In genomic region chr18:21600526-21601410, GRCh38 we compare ENCODE assay signal across 8 cellular contexts. TPM values are rescaled to one million over a fixed set of nuclear protein-coding genes. Genes with fewer than 3 reads are reported as not detected.
DNase-seq lines count a peak whose midpoint lies in the region; TF ChIP-seq lines count a peak whose summit lies in the region.

A gene with protein sequence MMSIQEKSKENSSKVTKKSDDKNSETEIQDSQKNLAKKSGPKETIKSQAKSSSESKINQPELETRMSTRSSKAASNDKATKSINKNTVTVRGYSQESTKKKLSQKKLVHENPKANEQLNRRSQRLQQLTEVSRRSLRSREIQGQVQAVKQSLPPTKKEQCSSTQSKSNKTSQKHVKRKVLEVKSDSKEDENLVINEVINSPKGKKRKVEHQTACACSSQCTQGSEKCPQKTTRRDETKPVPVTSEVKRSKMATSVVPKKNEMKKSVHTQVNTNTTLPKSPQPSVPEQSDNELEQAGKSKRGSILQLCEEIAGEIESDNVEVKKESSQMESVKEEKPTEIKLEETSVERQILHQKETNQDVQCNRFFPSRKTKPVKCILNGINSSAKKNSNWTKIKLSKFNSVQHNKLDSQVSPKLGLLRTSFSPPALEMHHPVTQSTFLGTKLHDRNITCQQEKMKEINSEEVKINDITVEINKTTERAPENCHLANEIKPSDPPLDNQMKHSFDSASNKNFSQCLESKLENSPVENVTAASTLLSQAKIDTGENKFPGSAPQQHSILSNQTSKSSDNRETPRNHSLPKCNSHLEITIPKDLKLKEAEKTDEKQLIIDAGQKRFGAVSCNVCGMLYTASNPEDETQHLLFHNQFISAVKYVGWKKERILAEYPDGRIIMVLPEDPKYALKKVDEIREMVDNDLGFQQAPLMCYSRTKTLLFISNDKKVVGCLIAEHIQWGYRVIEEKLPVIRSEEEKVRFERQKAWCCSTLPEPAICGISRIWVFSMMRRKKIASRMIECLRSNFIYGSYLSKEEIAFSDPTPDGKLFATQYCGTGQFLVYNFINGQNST (minus strand): TSS chr18:21600704. CDS start chr18:21574843, 25,861 bp downstream.

- H3K9me2 ChIP-seq in MM.1S (replicated peaks; ENCODE audit: insufficient read depth, low read length) = no peaks in the 10 kb centered on the region

- H3K9ac ChIP-seq in MM.1S (ENCODE audit: low read length) (peak within 1 kb of the TSS; percentile 93), neural progenitor cell (peak within 1 kb of the TSS; percentile 49)

- H3K4me1 Mint-ChIP-seq in neural progenitor cell = peaks cover 16% of the 10 kb centered on the region

- H3K27ac ChIP-seq in MM.1S (ENCODE audit: low read length) = peak within 1 kb of the TSS; percentile 97
- peak within 1 kb of the TSS; percentile 94 for H3K27ac ChIP-seq in neural progenitor cell

- H3K4me3 Mint-ChIP-seq in neural progenitor cell = peak within 1 kb of the TSS; percentile 100

- H3K36me3 ChIP-seq in MM.1S (replicated peaks; ENCODE audit: insufficient read depth, low read length) (no peaks in the 10 kb centered on the region), neural progenitor cell (no peaks in the 10 kb centered on the region)

- H3K4me2 ChIP-seq in MM.1S (ENCODE audit: low read depth, low read length) (peak within 1 kb of the TSS; percentile 60), neural progenitor cell (peak within 1 kb of the TSS; percentile 86)

- H2AFZ ChIP-seq in MM.1S (ENCODE audit: low read length) (peak within 1 kb of the TSS; percentile 92), neural progenitor cell (replicated peaks) (peak within 1 kb of the TSS; percentile 90)

- H3K9me3 ChIP-seq in MM.1S (replicated peaks; ENCODE audit: insufficient read depth, low read length) (no peaks in the 10 kb centered on the region), neural progenitor cell (ENCODE audit: low read depth) (no peaks in the 10 kb centered on the region)

- no peaks in the 10 kb centered on the region for H3K27me3 ChIP-seq in MM.1S (replicated peaks; ENCODE audit: insufficient read depth, low read length)
- H3K27me3 ChIP-seq in neural progenitor cell = no peaks in the 10 kb centered on the region

- peaks cover 39% of the 10 kb centered on the region for H3K79me2 ChIP-seq in MM.1S (ENCODE audit: low read length)
- peaks cover 42% of the 10 kb centered on the region for H3K79me2 ChIP-seq in neural progenitor cell (ENCODE audit: low read depth)

- H3K4me1 ChIP-seq in MM.1S (ENCODE audit: low read length) = peaks cover 11% of the 10 kb centered on the region; the same call in 1 of the 2 replicates
- peaks cover 7% of the 10 kb centered on the region for H3K4me1 ChIP-seq in neural progenitor cell

- TF ChIP-seq CTCF in MM.1S (IDR thresholded peaks at IDR 0.05; ENCODE audit: low read length) = peak; percentile 84
- peak; percentile 57 for TF ChIP-seq CTCF in foreskin fibroblast (IDR thresholded peaks at IDR 0.05; ENCODE audit: low read depth, low read length)
- TF ChIP-seq CTCF in neural progenitor cell (IDR thresholded peaks at IDR 0.05) = peak; percentile 88

- peak within 1 kb of the TSS; percentile 99 for H3K27ac Mint-ChIP-seq in neural progenitor cell

- peaks cover 9% of the 10 kb centered on the region for H3K36me3 Mint-ChIP-seq in neural progenitor cell

- H3K9me3 Mint-ChIP-seq in neural progenitor cell = peaks cover 4% of the 10 kb centered on the region

- H4K20me1 ChIP-seq in MM.1S (ENCODE audit: insufficient read depth, low read length) (0 out of 2 replicates have a peak, but pooled peaks cover 3% of the 10 kb centered on the region), neural progenitor cell (ENCODE audit: low read depth) (peaks cover 3% of the 10 kb centered on the region)

- DNase-seq in GM03348 (ENCODE audit: low spot score) (peak; percentile 97), HCEC 1CT (peak; percentile 98), MM.1S (peak; percentile 95), SIG-M5 (lab: John Stamatoyannopoulos, UW) (peak; percentile 95), activated gamma-delta T cell treated with Interleukin-2 at 50 U/mL for 16 hours (peak; percentile 92), foreskin fibroblast (peak; percentile 97 to 99), neural progenitor cell (ENCODE audit: low spot score) (peak; percentile 96), stromal cell of bone marrow (ENCODE audit: low read depth) (peak; percentile 92)

- H3K4me3 ChIP-seq in MM.1S (ENCODE audit: low read length) = peak within 1 kb of the TSS; percentile 91
- peak within 1 kb of the TSS; percentile 98 to 100 for H3K4me3 ChIP-seq in foreskin fibroblast (ENCODE audit: low read depth in 1 of 2, low read length in 2 of 2)
- H3K4me3 ChIP-seq in neural progenitor cell = peak within 1 kb of the TSS; percentile 79

- H3F3A ChIP-seq in MM.1S (ENCODE audit: insufficient read depth, low read length) (peaks cover 30% of the 10 kb centered on the region), neural progenitor cell (ENCODE audit: low read depth) (peaks cover 34% of the 10 kb centered on the region)

- H3K27me3 Mint-ChIP-seq in neural progenitor cell (ENCODE audit: insufficient read depth, low read depth) = peaks cover 5% of the 10 kb centered on the region

RNA-seq across cellular contexts. Expression of the gene that starts here (rescaled TPM):
- total RNA-seq in neural progenitor cell (ENCODE audit: low replicate concordance) = 27.4 and 48.8 TPM in 2 replicates

Comparison
In these comparisons a context has a peak if more than half of its experiments do, and no peak if none do; other contexts are left out.
1. Peak in every context shown above with its lines: DNase-seq, H3K4me3 ChIP-seq and H3K27ac ChIP-seq.